ENCODE assay signal across 1 cellular context in the genomic region with DNA sequence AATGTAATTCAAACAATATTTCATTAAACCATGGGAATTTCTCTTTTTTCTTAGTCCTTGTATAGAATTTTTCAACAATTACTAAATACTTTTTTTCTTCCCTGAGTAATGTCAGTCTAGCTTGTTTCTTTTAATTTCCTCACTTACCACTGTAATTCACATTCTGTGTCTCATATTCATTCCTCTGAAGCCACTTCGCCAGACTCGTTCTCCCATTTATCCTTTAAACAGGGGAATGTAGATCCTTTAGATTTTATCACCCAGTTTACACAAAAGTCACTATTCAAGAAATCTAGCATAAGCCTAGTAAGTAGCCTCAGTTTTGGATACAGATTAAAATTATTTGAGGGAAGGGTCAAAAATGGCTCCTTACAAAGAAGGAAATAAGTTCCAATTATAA.
TF ChIP-seq lines count a peak whose summit lies in the region.

No MANE protein-coding gene starts in this region.

TF ChIP-seq in IMR-90, 13 proteins besides CTCF, POLR2A, EP300 and RAD21:
- TF ChIP-seq MAZ (IDR thresholded peaks at IDR 0.05; ENCODE audit: borderline replicate concordance, low read depth, low read length) (no peak), RCOR1 (IDR thresholded peaks at IDR 0.05; ENCODE audit: insufficient replicate concordance, low read length) (no peak), USF2 (IDR thresholded peaks at IDR 0.05; ENCODE audit: low read depth, low read length) (no peak)
TF ChIP-seq in IMR-90: peak in this region for 0.
